ENCODE assay signal across 11 cellular contexts in the genomic region with DNA sequence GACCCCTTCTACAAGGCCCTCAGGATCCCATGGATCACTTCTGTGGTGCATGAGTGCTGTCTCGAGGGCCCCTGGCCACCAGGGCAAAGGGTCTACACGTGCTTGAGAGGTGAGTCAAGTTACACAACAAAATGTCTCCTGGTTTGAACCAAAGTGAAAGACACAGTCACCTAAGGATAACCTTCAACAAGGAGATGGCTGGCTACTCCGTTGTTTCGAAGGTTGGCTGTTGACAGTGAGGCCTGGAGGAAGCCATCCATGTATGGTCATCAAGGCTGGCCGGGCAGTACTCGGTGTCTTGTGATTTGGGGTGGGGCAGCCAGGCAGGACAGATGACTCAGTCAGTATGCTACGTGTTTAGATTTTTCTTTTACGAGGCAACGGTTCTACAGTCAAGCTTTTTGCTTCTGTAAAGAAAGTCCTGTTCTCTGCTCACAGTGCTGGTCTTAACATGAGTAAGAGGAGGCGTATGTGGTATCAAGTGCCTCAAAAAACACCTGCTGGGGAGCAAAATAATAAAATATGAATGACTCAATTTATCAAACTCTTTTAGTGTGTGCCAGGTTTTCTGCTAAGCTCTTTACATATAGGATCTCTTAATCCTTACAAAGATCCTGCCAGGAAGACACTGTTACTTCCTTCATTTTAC. TPM values are rescaled to one million over a fixed set of nuclear protein-coding genes. Genes with fewer than 3 reads are reported as not detected.
DNase-seq lines count a peak whose midpoint lies in the region; ATAC-seq and TF ChIP-seq lines count a peak whose summit lies in the region.
"Had no signal": no experiment of that assay in that cellular context is flagged by ENCODE, and none has a peak within 500 bp of the region (broad histone marks: within the 10 kb centered on the region; RNA-seq: fewer than 3 reads in every experiment).

No MANE protein-coding gene starts in this region.

- H3K79me2 ChIP-seq in mammary epithelial cell (ENCODE audit: insufficient read depth, low read length): no peaks in the 10 kb centered on the region

- dilution Hi-C loops in mammary epithelial cell (cut with HindIII; ENCODE audit: low sequenced_read_pairs): no loop called here

- peak overlapping the region; percentile 52 for H3K9ac ChIP-seq in mammary epithelial cell (ENCODE audit: insufficient read depth, low read length)

- peaks cover 4% of the 10 kb centered on the region for H3K9me3 Mint-ChIP-seq in type B pancreatic cell
- H3K9me3 Mint-ChIP-seq in activated CD4-positive, alpha-beta T cell treated with anti-CD3 and anti-CD28 coated beads for 36 hours (ENCODE audit: low read depth): no peaks in the 10 kb centered on the region
- no peaks in the 10 kb centered on the region for H3K9me3 Mint-ChIP-seq in activated T-helper 2 cell treated with anti-CD3 and anti-CD28 coated beads, Interferon-gamma antibody, Interleukin-2, Interleukin-4, amounts not matched to agents 10 μg/mL and 5 μg/mL and 100 μg/mL, durations not matched to agents 14 hours and 24 hours and 36 hours

- peak; percentile 99 for DNase-seq in HT1080 (ENCODE audit: low read depth)
- peak; percentile 99 for DNase-seq in mammary epithelial cell
- DNase-seq in type B pancreatic cell (ENCODE audit: extremely low spot score, unreplicated experiment): no peak
- DNase-seq in activated CD4-positive, alpha-beta T cell treated with anti-CD3 and anti-CD28 coated beads for 36 hours: no peak
- no peak for DNase-seq in activated T-helper 2 cell treated with anti-CD3 and anti-CD28 coated beads, Interferon-gamma antibody, Interleukin-2, Interleukin-4, amounts not matched to agents 10 μg/mL and 5 μg/mL and 100 μg/mL, durations not matched to agents 14 hours and 24 hours and 36 hours (ENCODE audit: low spot score)
- DNase-seq in central memory CD4-positive, alpha-beta T cell: no peak
- DNase-seq in NCI-H2107 treated with DMSO at 0.1 percent for 48 hours (lab: John Stamatoyannopoulos, UW; ENCODE audit: unreplicated experiment): no peak
- DNase-seq: midbrain; NCI-H187; stimulated activated naive CD4-positive, alpha-beta T cell treated with Interleukin-2 at 50 U/mL for 16 hours had no signal

- POLR2A ChIA-PET in activated CD4-positive, alpha-beta T cell treated with anti-CD3 and anti-CD28 coated beads for 36 hours (lab: Charles Lee): no interaction called here

- peaks cover 27% of the 10 kb centered on the region for H3K4me1 ChIP-seq in mammary epithelial cell (ENCODE audit: insufficient read depth, low read length)

- TF ChIP-seq CTCF in mammary epithelial cell (conservative IDR thresholded peaks at IDR 0.05 in 1 of 2, IDR thresholded peaks at IDR 0.05 in 1 of 2; ENCODE audit: extremely low read depth in 1 of 2, insufficient read depth in 1 of 2, low read depth in 1 of 2, low read length in 2 of 2) (no peak), type B pancreatic cell (conservative IDR thresholded peaks at IDR 0.05) (no peak)

- H3K4me3 Mint-ChIP-seq in type B pancreatic cell: peak overlapping the region; percentile 23
- H3K4me3 Mint-ChIP-seq in activated CD4-positive, alpha-beta T cell treated with anti-CD3 and anti-CD28 coated beads for 36 hours: no peak overlapping the region
- no peak overlapping the region for H3K4me3 Mint-ChIP-seq in activated T-helper 2 cell treated with anti-CD3 and anti-CD28 coated beads, Interferon-gamma antibody, Interleukin-2, Interleukin-4, amounts not matched to agents 10 μg/mL and 5 μg/mL and 100 μg/mL, durations not matched to agents 14 hours and 24 hours and 36 hours (ENCODE audit: low read depth)

- no peak for ATAC-seq in activated CD4-positive, alpha-beta T cell treated with anti-CD3 and anti-CD28 coated beads for 36 hours

- peak overlapping the region; percentile 77 for H2AFZ ChIP-seq in mammary epithelial cell (ENCODE audit: low read depth, low read length)

- H3K4me1 Mint-ChIP-seq in type B pancreatic cell (ENCODE audit: unreplicated experiment): peaks cover 22% of the 10 kb centered on the region
- H3K4me1 Mint-ChIP-seq in activated CD4-positive, alpha-beta T cell treated with anti-CD3 and anti-CD28 coated beads for 36 hours: no peaks in the 10 kb centered on the region
- no peaks in the 10 kb centered on the region for H3K4me1 Mint-ChIP-seq in activated T-helper 2 cell treated with anti-CD3 and anti-CD28 coated beads, Interferon-gamma antibody, Interleukin-2, Interleukin-4, amounts not matched to agents 10 μg/mL and 5 μg/mL and 100 μg/mL, durations not matched to agents 14 hours and 24 hours and 36 hours (ENCODE audit: low read depth)

- H3K27ac Mint-ChIP-seq in type B pancreatic cell: peak overlapping the region; percentile 96
- H3K27ac Mint-ChIP-seq in activated CD4-positive, alpha-beta T cell treated with anti-CD3 and anti-CD28 coated beads for 36 hours: no peak overlapping the region
- no peak overlapping the region for H3K27ac Mint-ChIP-seq in activated T-helper 2 cell treated with anti-CD3 and anti-CD28 coated beads, Interferon-gamma antibody, Interleukin-2, Interleukin-4, amounts not matched to agents 10 μg/mL and 5 μg/mL and 100 μg/mL, durations not matched to agents 14 hours and 24 hours and 36 hours

- H3K9me3 ChIP-seq in mammary epithelial cell (replicated peaks; ENCODE audit: insufficient read depth, low read length): no peaks in the 10 kb centered on the region

- H3K4me2 ChIP-seq in mammary epithelial cell (ENCODE audit: insufficient read depth, low read depth, low read length): peak overlapping the region; percentile 21

- in situ Hi-C loops in mammary epithelial cell (cut with MboI; ENCODE audit: low sequenced_read_pairs in 2 of 2): loop anchor here in 1 of 2 donors (25.0 kb wide), 1 partner anchor 297 kb away; no protein-coding TSS in a partner anchor

- intact Hi-C loops in mammary epithelial cell (cut with micrococcal nuclease): loop anchor here (1.0 kb wide), 2 partner anchors 18 to 57 kb away; partner anchors contain the start of gene NT5DC3
- intact Hi-C loops in activated CD4-positive, alpha-beta T cell treated with anti-CD3 and anti-CD28 coated beads for 36 hours (cut with DNase I, micrococcal nuclease): no loop called here
- intact Hi-C loops in activated T-helper 2 cell treated with anti-CD3 and anti-CD28 coated beads, Interferon-gamma antibody, Interleukin-2, Interleukin-4, amounts not matched to agents 10 μg/mL and 5 μg/mL and 100 μg/mL, durations not matched to agents 14 hours and 24 hours and 36 hours (cut with micrococcal nuclease): no loop called here

- H3K36me3 Mint-ChIP-seq in type B pancreatic cell: no peaks in the 10 kb centered on the region
- no peaks in the 10 kb centered on the region for H3K36me3 Mint-ChIP-seq in activated CD4-positive, alpha-beta T cell treated with anti-CD3 and anti-CD28 coated beads for 36 hours (ENCODE audit: low read depth)
- no peaks in the 10 kb centered on the region for H3K36me3 Mint-ChIP-seq in activated T-helper 2 cell treated with anti-CD3 and anti-CD28 coated beads, Interferon-gamma antibody, Interleukin-2, Interleukin-4, amounts not matched to agents 10 μg/mL and 5 μg/mL and 100 μg/mL, durations not matched to agents 14 hours and 24 hours and 36 hours (ENCODE audit: low read depth)

- H3K27me3 ChIP-seq in mammary epithelial cell (ENCODE audit: insufficient read depth, low read length): no peaks in the 10 kb centered on the region
- no peaks in the 10 kb centered on the region for H3K27me3 ChIP-seq in layer of hippocampus (ENCODE audit: control insufficient read depth, insufficient read depth, low read length)

- H3K27ac ChIP-seq in mammary epithelial cell (ENCODE audit: insufficient read depth, low read depth, low read length) (peak overlapping the region; percentile 95), layer of hippocampus (ENCODE audit: low read depth, low read length) (peak overlapping the region; percentile 42)

- H3K36me3 ChIP-seq in mammary epithelial cell (ENCODE audit: insufficient read depth, low read length): no peaks in the 10 kb centered on the region

- H4K20me1 ChIP-seq in mammary epithelial cell (ENCODE audit: insufficient read depth, low read length): no peaks in the 10 kb centered on the region

- WGBS in mammary epithelial cell (ENCODE audit: low coverage, missing lambda C conversion rate): 25% methylated on average over 7 of the region's 10 CpGs

- H3K27me3 Mint-ChIP-seq in type B pancreatic cell: no peaks in the 10 kb centered on the region
- H3K27me3 Mint-ChIP-seq in activated CD4-positive, alpha-beta T cell treated with anti-CD3 and anti-CD28 coated beads for 36 hours: peaks cover 4% of the 10 kb centered on the region
- peaks cover 2% of the 10 kb centered on the region for H3K27me3 Mint-ChIP-seq in activated T-helper 2 cell treated with anti-CD3 and anti-CD28 coated beads, Interferon-gamma antibody, Interleukin-2, Interleukin-4, amounts not matched to agents 10 μg/mL and 5 μg/mL and 100 μg/mL, durations not matched to agents 14 hours and 24 hours and 36 hours (ENCODE audit: low read depth)

- CTCF ChIA-PET in mammary epithelial cell (lab: Charles Lee; ENCODE audit: low non-redundant PET): interaction anchor here (0.6 kb wide), 1 partner anchor 19 kb away, joined by 3 read pairs; no protein-coding TSS in a partner anchor
- CTCF ChIA-PET in activated CD4-positive, alpha-beta T cell treated with anti-CD3 and anti-CD28 coated beads for 36 hours (lab: Charles Lee): interaction anchor here (0.5 to 0.7 kb wide), 2 partner anchors 25 to 1726 kb away, joined by 3 read pairs; no protein-coding TSS in a partner anchor

- no peak overlapping the region for H3K4me3 ChIP-seq in mammary epithelial cell (replicated peaks in 1 of 3; ENCODE audit: insufficient read depth in 1 of 3, low read depth in 2 of 3, low read length in 3 of 3)

- no TSS peak for BruUV-seq in mammary epithelial cell (replicated peaks; lab: Mats Ljungman, UMichigan)

RNA-seq across cellular contexts. Expression of gene NT5DC3, which starts 18.0 kb away (rescaled TPM):
- total RNA-seq in HT1080 (2014; rRNA removed; shearing (Covaris generic)): 17.1 and 21.6 TPM in 2 replicates
- 13.4 and 15.1 TPM in 2 replicates for polyA plus RNA-seq in HT1080 (2015; cell fraction: cytosol; rRNA removed)
- polyA plus RNA-seq in HT1080 (2015; cell fraction: nucleus; rRNA removed): 36.9 and 37.1 TPM in 2 replicates
- total RNA-seq in mammary epithelial cell: 10 to 100 TPM; 46.4 to 98.5 TPM
- 8.8 TPM for polyA plus RNA-seq in mammary epithelial cell
- polyA minus RNA-seq in mammary epithelial cell: 44.5 TPM
- total RNA-seq in type B pancreatic cell (ENCODE audit: low replicate concordance): 10.9 and 16.3 TPM in 2 replicates
- total RNA-seq in activated CD4-positive, alpha-beta T cell treated with anti-CD3 and anti-CD28 coated beads for 36 hours: 1 to 10 TPM; 7.3 to 8.9 TPM
- 10.9 and 12.0 TPM in 2 replicates for total RNA-seq in activated T-helper 2 cell treated with anti-CD3 and anti-CD28 coated beads, Interferon-gamma antibody, Interleukin-2, Interleukin-4, amounts not matched to agents 10 μg/mL and 5 μg/mL and 100 μg/mL, durations not matched to agents 14 hours and 24 hours and 36 hours

Comparison
In these comparisons a context has a peak if more than half of its experiments do, and no peak if none do; other contexts are left out.
1. DNase-seq: peak in HT1080 (single experiment) and mammary epithelial cell (single experiment); none in type B pancreatic cell (single experiment), activated CD4-positive, alpha-beta T cell treated with anti-CD3 and anti-CD28 coated beads for 36 hours (single experiment), activated T-helper 2 cell treated with anti-CD3 and anti-CD28 coated beads, Interferon-gamma antibody, Interleukin-2, Interleukin-4, amounts not matched to agents 10 μg/mL and 5 μg/mL and 100 μg/mL, durations not matched to agents 14 hours and 24 hours and 36 hours (single experiment), central memory CD4-positive, alpha-beta T cell (single experiment) and NCI-H2107 treated with DMSO at 0.1 percent for 48 hours (single experiment).